In genomic region chr7:381211-382117, GRCh38 we compare ENCODE assay signal across 9 cellular contexts.
DNase-seq lines count a peak whose midpoint lies in the region; ATAC-seq, FAIRE-seq and TF ChIP-seq lines count a peak whose summit lies in the region.
"Had no signal": no experiment of that assay in that cellular context is flagged by ENCODE, and none has a peak within 500 bp of the region (broad histone marks: within the 10 kb centered on the region; RNA-seq: fewer than 3 reads in every experiment).

No MANE protein-coding gene starts in this region.

- no peaks in the 10 kb centered on the region; the same call in 1 of the 2 replicates for H3K27me3 ChIP-seq in HAP-1 (ENCODE audit: low read depth)

- H3K4me3 Mint-ChIP-seq in stimulated activated naive B cell treated with anti-CD40 and anti-IgM and Interleukin-4, amounts not matched to agents 10 μg/mL and 1 μg/mL and 100 μg/mL, for 72 hours: peak overlapping the region; percentile 17 to 33

- peaks cover 20 to 41% of the 10 kb centered on the region in 2 donors for H3K4me1 Mint-ChIP-seq in stimulated activated naive B cell treated with anti-CD40 and anti-IgM and Interleukin-4, amounts not matched to agents 10 μg/mL and 1 μg/mL and 100 μg/mL, for 72 hours

- DNase-seq in T-helper 1 cell: peak in 3 of 5 donors; percentile 7 to 26 (median 20)
- peak; percentile 32 for DNase-seq in activated T-cell treated with anti-CD3 and anti-CD28 coated beads for 24 hours (ENCODE audit: low read depth)
- peak; percentile 64 for DNase-seq in kidney
- no peak for DNase-seq in stimulated activated naive B cell treated with anti-CD40 and anti-IgM and Interleukin-4, amounts not matched to agents 10 μg/mL and 1 μg/mL and 100 μg/mL, for 72 hours
- no peak for DNase-seq in HAP-1 (ENCODE audit: low spot score in 2 of 2)

- peak overlapping the region; percentile 75 for H3K27ac Mint-ChIP-seq in stimulated activated naive B cell treated with anti-CD40 and anti-IgM and Interleukin-4, amounts not matched to agents 10 μg/mL and 1 μg/mL and 100 μg/mL, for 72 hours

- peak; percentile 40 to 44 for ATAC-seq in stimulated activated naive B cell treated with anti-CD40 and anti-IgM and Interleukin-4, amounts not matched to agents 10 μg/mL and 1 μg/mL and 100 μg/mL, for 72 hours (replicated peaks)
- no peak for ATAC-seq in GM18868 (IDR thresholded peaks at IDR 0.05; ENCODE audit: unreplicated experiment)
- no peak for ATAC-seq in HG02840 (IDR thresholded peaks at IDR 0.05; ENCODE audit: low FRiP score, unreplicated experiment)
- ATAC-seq: K562 had no signal

- H3K4me1 ChIP-seq in kidney (ENCODE audit: control insufficient read depth in 1 of 2, insufficient read depth in 1 of 2, low read depth in 1 of 2, low read length in 2 of 2) (peaks cover 0 to 3% of the 10 kb centered on the region in 2 donors), HAP-1 (no peaks in the 10 kb centered on the region)

- H3K36me3 Mint-ChIP-seq in stimulated activated naive B cell treated with anti-CD40 and anti-IgM and Interleukin-4, amounts not matched to agents 10 μg/mL and 1 μg/mL and 100 μg/mL, for 72 hours: peaks cover 4 to 20% of the 10 kb centered on the region in 2 donors

- H3K9me3 ChIP-seq in kidney (ENCODE audit: control insufficient read depth in 1 of 2, low read length in 2 of 2) (peaks cover 0 to 31% of the 10 kb centered on the region in 2 donors), HAP-1 (peaks cover 4% of the 10 kb centered on the region; the same call in 1 of the 2 replicates)

- H3K9ac ChIP-seq in kidney (ENCODE audit: low read length in 2 of 2): no peak overlapping the region

- H3K27me3 Mint-ChIP-seq in stimulated activated naive B cell treated with anti-CD40 and anti-IgM and Interleukin-4, amounts not matched to agents 10 μg/mL and 1 μg/mL and 100 μg/mL, for 72 hours: peaks cover 1 to 11% of the 10 kb centered on the region in 2 donors

- H3K4me3 ChIP-seq in kidney (ENCODE audit: low read length in 2 of 2) (no peak overlapping the region), HAP-1 (no peak overlapping the region)
- H3K4me3 ChIP-seq: K562 had no signal

- FAIRE-seq in kidney (lab: Jason Lieb, UNC): no peak
- FAIRE-seq: G401.6, K562 had no signal

- intact Hi-C loops in kidney (cut with DNase I): no loop called here

- no peak overlapping the region for H3K27ac ChIP-seq in kidney (ENCODE audit: low read depth in 2 of 2, low read length in 2 of 2)

- peaks cover 16 to 21% of the 10 kb centered on the region in 2 donors for H3K9me3 Mint-ChIP-seq in stimulated activated naive B cell treated with anti-CD40 and anti-IgM and Interleukin-4, amounts not matched to agents 10 μg/mL and 1 μg/mL and 100 μg/mL, for 72 hours

- TF ChIP-seq CTCF in kidney (IDR thresholded peaks at IDR 0.05; ENCODE audit: borderline replicate concordance, extremely low read depth, insufficient read depth): no peak

- in situ Hi-C loops in HAP-1 (cut with MboI; ENCODE audit: low sequenced_read_pairs): no loop called here

- no peaks in the 10 kb centered on the region for H3K36me3 ChIP-seq in kidney (ENCODE audit: control insufficient read depth in 1 of 2, insufficient read depth in 2 of 2, low read length in 2 of 2)
- H3K36me3 ChIP-seq in HAP-1 (replicated peaks): no peaks in the 10 kb centered on the region

Comparison
In these comparisons a context has a peak if more than half of its experiments do, and no peak if none do; other contexts are left out.
1. DNase-seq: peak in T-helper 1 cell (3 of 5), activated T-cell treated with anti-CD3 and anti-CD28 coated beads for 24 hours (single experiment) and kidney (single experiment); none in stimulated activated naive B cell treated with anti-CD40 and anti-IgM and Interleukin-4, amounts not matched to agents 10 μg/mL and 1 μg/mL and 100 μg/mL, for 72 hours (single experiment) and HAP-1 (0 of 2).
2. ATAC-seq: peak in stimulated activated naive B cell treated with anti-CD40 and anti-IgM and Interleukin-4, amounts not matched to agents 10 μg/mL and 1 μg/mL and 100 μg/mL, for 72 hours (2 of 2); none in GM18868 (single experiment) and HG02840 (single experiment).